In the genomic region with DNA sequence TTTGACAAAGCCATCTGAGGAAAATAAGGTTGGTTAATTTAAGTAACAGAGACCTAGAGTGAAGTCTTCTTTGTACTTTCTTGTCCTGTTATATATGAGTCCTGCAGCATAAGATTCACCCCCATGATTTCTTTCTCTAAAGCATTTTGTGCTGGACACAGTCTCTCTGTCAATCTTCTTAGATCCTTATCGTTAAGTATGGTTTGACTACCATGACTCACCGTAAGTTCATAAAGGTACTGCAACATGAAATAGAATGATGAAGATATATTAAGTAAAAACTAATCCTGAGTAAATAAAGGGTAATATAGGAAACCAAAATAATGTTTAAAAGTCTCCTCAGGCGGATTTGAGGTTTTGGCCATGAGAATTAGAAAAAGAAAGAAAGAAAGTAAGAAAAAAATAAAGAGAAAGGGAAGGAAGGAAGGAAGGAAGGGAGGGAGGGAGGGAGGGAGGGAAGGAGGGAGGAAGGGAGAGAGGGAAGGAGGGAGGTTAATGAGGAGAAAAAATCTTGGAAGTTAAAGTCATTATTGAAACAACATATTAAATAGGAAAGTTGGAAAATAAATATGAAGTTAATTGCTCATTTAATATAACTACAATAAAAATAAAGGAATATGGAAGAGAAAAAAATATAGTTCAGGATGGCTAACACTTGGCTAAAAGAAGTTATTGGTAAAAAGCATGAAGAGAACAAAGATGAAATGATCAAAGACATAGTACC, we compare ENCODE assay signal across 25 cellular contexts.
DNase-seq lines count a peak whose midpoint lies in the region; ATAC-seq, FAIRE-seq and TF ChIP-seq lines count a peak whose summit lies in the region.
"Had no signal": no experiment of that assay in that cellular context is flagged by ENCODE, and none has a peak within 500 bp of the region (broad histone marks: within the 10 kb centered on the region; RNA-seq: fewer than 3 reads in every experiment).

No MANE protein-coding gene starts in this region.

- H3K56ac ChIP-seq in H1 (replicated peaks; ENCODE audit: insufficient read length, low read depth, low read length) = no peak overlapping the region

- H2BK15ac ChIP-seq in H1 (ENCODE audit: low read length) = no peak overlapping the region

- in situ Hi-C loops in HepG2 (cut with HindIII; ENCODE audit: extremely low pct_ligation_motif_present, low pct_unique_long_range_greater_than_20kb) = no loop called here

- H3K18ac ChIP-seq in H1 (ENCODE audit: extremely low read depth, low read length) = no peak overlapping the region

- H2BK20ac ChIP-seq in H1 (ENCODE audit: low read length) = no peak overlapping the region

- H3K9me3 ChIP-seq in HepG2 (ENCODE audit: low read length) = no peaks in the 10 kb centered on the region
- no peaks in the 10 kb centered on the region for H3K9me3 ChIP-seq in right lobe of liver
- no peaks in the 10 kb centered on the region for H3K9me3 ChIP-seq in SJSA1 (replicated peaks)
- no peaks in the 10 kb centered on the region for H3K9me3 ChIP-seq in H1 (ENCODE audit: insufficient read depth in 2 of 2, low read depth in 1 of 2, low read length in 1 of 2)
- no peaks in the 10 kb centered on the region for H3K9me3 ChIP-seq in smooth muscle cell (replicated peaks; ENCODE audit: low read depth)
- H3K9me3 ChIP-seq: adrenal gland, BE2C, neutrophil, prostate gland had no signal

- H3K27me3 ChIP-seq in HepG2 (ENCODE audit: control insufficient read depth in 1 of 2, insufficient read depth in 2 of 2, low read length in 2 of 2) (no peaks in the 10 kb centered on the region), right lobe of liver (no peaks in the 10 kb centered on the region), SJSA1 (replicated peaks) (no peaks in the 10 kb centered on the region), H1 (replicated peaks in 1 of 4; ENCODE audit: control insufficient read depth in 3 of 4, extremely low read depth in 1 of 4, insufficient read depth in 3 of 4, low read length in 3 of 4) (no peaks in the 10 kb centered on the region), smooth muscle cell (ENCODE audit: low read depth) (no peaks in the 10 kb centered on the region)
- H3K27me3 ChIP-seq: adrenal gland, BE2C, MG63, neutrophil had no signal

- no peaks in the 10 kb centered on the region for H3K4me1 ChIP-seq in HepG2 (ENCODE audit: insufficient read depth, low read length)
- H3K4me1 ChIP-seq in right lobe of liver = no peaks in the 10 kb centered on the region
- H3K4me1 ChIP-seq in SJSA1 (replicated peaks) = peaks cover 37% of the 10 kb centered on the region
- peaks cover 0 to 5% (median 0%) of the 10 kb centered on the region in 4 experiments; a peak in 1 of 7 replicates for H3K4me1 ChIP-seq in H1 (replicated peaks in 1 of 4; ENCODE audit: control insufficient read depth in 3 of 4, insufficient read depth in 4 of 4, low read length in 3 of 4)
- H3K4me1 ChIP-seq in smooth muscle cell (ENCODE audit: low read depth) = peaks cover 5% of the 10 kb centered on the region
- H3K4me1 ChIP-seq: adrenal gland, BE2C, prostate gland had no signal

- no peak overlapping the region for H2BK12ac ChIP-seq in H1 (ENCODE audit: low read depth, low read length)

- H4K8ac ChIP-seq in H1 (ENCODE audit: extremely low read depth, insufficient read depth, low read length) = no peak overlapping the region

- H2AFZ ChIP-seq in HepG2 (ENCODE audit: low read length) = no peak overlapping the region
- H2AFZ ChIP-seq in H1 (ENCODE audit: low read length) = peak overlapping the region; percentile 59; the same call in 1 of the 2 replicates
- H2AFZ ChIP-seq in smooth muscle cell (ENCODE audit: low read depth) = no peak overlapping the region

- no peak for TF ChIP-seq POLR2A in HepG2 (IDR thresholded peaks at IDR 0.05; ENCODE audit: insufficient read depth in 1 of 2, low read depth in 2 of 2, low read length in 2 of 2)
- no peak for TF ChIP-seq POLR2A in right lobe of liver (IDR thresholded peaks at IDR 0.05)
- no peak for TF ChIP-seq POLR2A in H1 (IDR thresholded peaks at IDR 0.05; ENCODE audit: control extremely low read depth in 1 of 2, low read depth in 2 of 2, low read length in 2 of 2)

- H2BK120ac ChIP-seq in H1 (replicated peaks; ENCODE audit: low read depth, low read length) = no peak overlapping the region

- no peak for FAIRE-seq in HepG2 (lab: Jason Lieb, UNC)
- no peak for FAIRE-seq in H1 (lab: Jason Lieb, UNC)
- FAIRE-seq: A204.1, urothelium cell line had no signal

- TF ChIP-seq CTCF in HepG2 (CRISPR knock-in tag; IDR thresholded peaks at IDR 0.05) = no peak
- no peak for TF ChIP-seq CTCF in right lobe of liver (IDR thresholded peaks at IDR 0.05)
- no peak for TF ChIP-seq CTCF in H1 (IDR thresholded peaks at IDR 0.05; ENCODE audit: control extremely low read depth in 1 of 3, insufficient read depth in 1 of 3, low read depth in 1 of 3, low read length in 3 of 3)
- no peak for TF ChIP-seq CTCF in smooth muscle cell (IDR thresholded peaks at IDR 0.05; ENCODE audit: borderline replicate concordance, insufficient read depth, poor library complexity, severe bottlenecking)

- POLR2A ChIA-PET in HepG2 (lab: Yijun Ruan, JAX) = no interaction called here
- POLR2A ChIA-PET in H1 (lab: Charles Lee; ENCODE audit: partially characterized antibody) = no interaction called here

- H3K23me2 ChIP-seq in H1 (ENCODE audit: low read depth, low read length) = no peaks in the 10 kb centered on the region

- no peaks in the 10 kb centered on the region for H3F3A ChIP-seq in smooth muscle cell (ENCODE audit: low read depth)

- H2AK5ac ChIP-seq in H1 (ENCODE audit: low read depth, low read length) = no peak overlapping the region

- H3K23ac ChIP-seq in H1 (ENCODE audit: insufficient read length) = no peak overlapping the region

- BruUV-seq in HepG2 (replicated peaks; lab: Mats Ljungman, UMichigan) = no TSS peak

- under 1% methylated on average over 3 of the region's 3 CpGs for WGBS in HepG2 (ENCODE audit: low lambda C conversion rate)
- WGBS in right lobe of liver (ENCODE audit: insufficient coverage, low coverage, low lambda C conversion rate, missing lambda C conversion rate) = 45% methylated on average over 3 of the region's 3 CpGs
- WGBS in H1 (ENCODE audit: extremely low coverage in 1 of 2, insufficient coverage in 1 of 2, insufficient read length in 1 of 2, insufficient replicate concordance in 2 of 2, low coverage in 1 of 2, low lambda C conversion rate in 2 of 2, missing lambda C conversion rate in 1 of 2), 2 experiments = 93% methylated on average over 3 of the region's 3 CpGs; no CpG with 5 or more reads in 1 of the 2 experiments
- WGBS in smooth muscle cell (ENCODE audit: low lambda C conversion rate) = 69% methylated on average over 3 of the region's 3 CpGs

- no peak overlapping the region for H3K9ac ChIP-seq in HepG2 (ENCODE audit: insufficient read depth, low read depth, low read length)
- H3K9ac ChIP-seq in H1 (replicated peaks in 1 of 4; ENCODE audit: extremely low read depth in 1 of 4, low read depth in 3 of 4, low read length in 3 of 4) = no peak overlapping the region
- H3K9ac ChIP-seq in smooth muscle cell (ENCODE audit: low read depth) = peak overlapping the region; percentile 69

- no peaks in the 10 kb centered on the region for H3K36me3 ChIP-seq in HepG2 (replicated peaks in 1 of 2; ENCODE audit: control insufficient read depth in 1 of 2, insufficient read depth in 2 of 2, low read length in 2 of 2)
- no peaks in the 10 kb centered on the region for H3K36me3 ChIP-seq in right lobe of liver
- no peaks in the 10 kb centered on the region; the same call in 1 of the 2 replicates for H3K36me3 ChIP-seq in SJSA1
- H3K36me3 ChIP-seq in H1 (ENCODE audit: control insufficient read depth in 2 of 4, insufficient read depth in 4 of 4, low read length in 3 of 4) = no peaks in the 10 kb centered on the region
- H3K36me3 ChIP-seq in smooth muscle cell (ENCODE audit: low read depth) = no peaks in the 10 kb centered on the region
- H3K36me3 ChIP-seq: adrenal gland, BE2C, neutrophil, prostate gland had no signal

- H4K5ac ChIP-seq in H1 (ENCODE audit: insufficient read length, low read depth, low read length) = no peak overlapping the region

- no peaks in the 10 kb centered on the region for H4K20me1 ChIP-seq in HepG2 (ENCODE audit: insufficient read depth, low read length)
- no peaks in the 10 kb centered on the region for H4K20me1 ChIP-seq in H1 (replicated peaks in 1 of 2; ENCODE audit: control insufficient read depth in 1 of 2, insufficient read depth in 2 of 2, low read length in 2 of 2)
- no peaks in the 10 kb centered on the region for H4K20me1 ChIP-seq in smooth muscle cell (ENCODE audit: low read depth)

- ATAC-seq in HepG2 (no peak), right lobe of liver (no peak), GM21360 (IDR thresholded peaks at IDR 0.05; ENCODE audit: unreplicated experiment) (no peak)

- no peak overlapping the region for H3K4me2 ChIP-seq in HepG2 (ENCODE audit: low read depth, low read length)
- no peak overlapping the region for H3K4me2 ChIP-seq in H1 (ENCODE audit: insufficient read depth in 1 of 2, low read depth in 2 of 2, low read length in 2 of 2)
- peak overlapping the region; percentile 49 for H3K4me2 ChIP-seq in smooth muscle cell

- TF ChIP-seq EP300 in HepG2 (IDR thresholded peaks at IDR 0.05; ENCODE audit: low read depth in 2 of 2, low read length in 2 of 2) (no peak), HepG2 (CRISPR knock-in tag; IDR thresholded peaks at IDR 0.05; ENCODE audit: borderline replicate concordance) (no peak), H1 (IDR thresholded peaks at IDR 0.05; ENCODE audit: borderline replicate concordance in 1 of 2, low read depth in 2 of 2, low read length in 2 of 2) (no peak)

- CTCF ChIA-PET in HepG2 (lab: Yijun Ruan, JAX; ENCODE audit: low intra/inter-chr PET ratio, low total read pairs) (no interaction called here), H1 (lab: Charles Lee; ENCODE audit: partially characterized antibody) (no interaction called here)

- no peaks in the 10 kb centered on the region for H3K79me1 ChIP-seq in H1 (ENCODE audit: low read depth, low read length)

- H3K79me2 ChIP-seq in HepG2 (ENCODE audit: insufficient read depth, low read length) (no peaks in the 10 kb centered on the region), H1 (ENCODE audit: control insufficient read depth in 1 of 2, insufficient read depth in 2 of 2, low read length in 2 of 2) (no peaks in the 10 kb centered on the region), smooth muscle cell (ENCODE audit: low read depth) (no peaks in the 10 kb centered on the region)

- no peak overlapping the region for H3K4me3 ChIP-seq in HepG2 (replicated peaks in 1 of 3; ENCODE audit: insufficient read depth in 1 of 3, low read depth in 2 of 3, low read length in 3 of 3)
- no peak overlapping the region for H3K4me3 ChIP-seq in right lobe of liver
- 0 out of 2 replicates have a peak overlapping the region, but pooled peaks have one; percentile 4 for H3K4me3 ChIP-seq in SJSA1
- no peak overlapping the region for H3K4me3 ChIP-seq in H1 (ENCODE audit: extremely low read depth in 1 of 4, insufficient read depth in 2 of 4, low read depth in 3 of 4, low read length in 4 of 4)
- H3K4me3 ChIP-seq in smooth muscle cell = peak overlapping the region; percentile 33
- H3K4me3 ChIP-seq: adrenal gland, MG63, prostate gland had no signal

- H3K27ac ChIP-seq in HepG2 (ENCODE audit: extremely low read length, insufficient read depth, low read length) = no peak overlapping the region
- no peak overlapping the region for H3K27ac ChIP-seq in right lobe of liver
- H3K27ac ChIP-seq in SJSA1 = peak overlapping the region; percentile 30; the same call in 1 of the 2 replicates
- H3K27ac ChIP-seq in H1 (ENCODE audit: low read depth, low read length) = no peak overlapping the region
- H3K27ac ChIP-seq in smooth muscle cell (ENCODE audit: low read depth) = peak overlapping the region; percentile 93
- H3K27ac ChIP-seq: adrenal gland, neutrophil, prostate gland had no signal

- no peak overlapping the region for H3K14ac ChIP-seq in H1 (ENCODE audit: insufficient read length)

- intact Hi-C loops in HepG2 (cut with micrococcal nuclease; ENCODE audit: unreplicated experiment) (no loop called here), right lobe of liver (cut with DNase I) (no loop called here)

- TF ChIP-seq RAD21 in HepG2 (CRISPR knock-in tag; IDR thresholded peaks at IDR 0.05) = no peak
- TF ChIP-seq RAD21 in H1 (IDR thresholded peaks at IDR 0.05 in 1 of 2, conservative IDR thresholded peaks at IDR 0.05 in 1 of 2; ENCODE audit: low read depth in 2 of 2, low read length in 2 of 2) = no peak

- DNase-seq in HepG2 (ENCODE audit: low spot score) (no peak), right lobe of liver (no peak), SJSA1 (ENCODE audit: low read depth in 1 of 2, low spot score in 2 of 2) (no peak), H1 (ENCODE audit: low read depth in 1 of 2, low spot score in 2 of 2) (no peak), smooth muscle cell (lab: John Stamatoyannopoulos, UW; ENCODE audit: unreplicated experiment) (no peak), AML-193 (lab: John Stamatoyannopoulos, UW) (no peak), retina (no peak)
- DNase-seq: activated CD4-positive, alpha-beta T cell treated with anti-CD3 and anti-CD28 coated beads for 4 hours; activated naive CD4-positive, alpha-beta T cell; activated T-cell treated with anti-CD3 and anti-CD28 coated beads, Interleukin-2, amount 50 U/mL, for 24 hours; adrenal gland; BE2C; DMS53; H9; head of caudate nucleus; mesenchymal stem cell; MG63; NCI-H446 treated with DMSO at 0.1 percent for 48 hours; NK-92 treated with Interleukin-12 subunit alpha and Interleukin-12 subunit beta, amount 100 ng/mL, for 24 hours; substantia nigra had no signal

- no peak overlapping the region for H3K4ac ChIP-seq in H1 (replicated peaks; ENCODE audit: insufficient read length, low read depth, low read length)

- no peak overlapping the region for H2BK5ac ChIP-seq in H1 (ENCODE audit: low read depth, low read length)

- no peak overlapping the region for H4K91ac ChIP-seq in H1 (replicated peaks; ENCODE audit: insufficient read length, low read length)

Comparison
In these comparisons a context has a peak if more than half of its experiments do, and no peak if none do; other contexts are left out.
1. H3K27ac ChIP-seq: peak in SJSA1 (single experiment) and smooth muscle cell (single experiment); none in HepG2 (single experiment), right lobe of liver (0 of 3) and H1 (single experiment).
2. H3K4me3 ChIP-seq: peak in SJSA1 (single experiment) and smooth muscle cell (single experiment); none in HepG2 (0 of 3), right lobe of liver (0 of 3) and H1 (0 of 4).